Comparison of ENCODE assay signal across 6 cellular contexts in genomic region chr20:47159166-47159565, GRCh38.
"Had no signal": no experiment of that assay in that cellular context is flagged by ENCODE, and none has a peak within 500 bp of the region (broad histone marks: within the 10 kb centered on the region; RNA-seq: fewer than 3 reads in every experiment).

No MANE protein-coding gene starts in this region.

- H3K9ac ChIP-seq: KMS-11 had no signal

- ATAC-seq: HepG2 had no signal

- H3K4me2 ChIP-seq: KMS-11 had no signal

- DNase-seq: IMR-90, KBM-7, KG1 had no signal

- H3K27ac ChIP-seq: HL-60, KMS-11 had no signal

- FAIRE-seq: HepG2 had no signal
